19 cellular contexts compared by ENCODE assay signal in the genomic region with DNA sequence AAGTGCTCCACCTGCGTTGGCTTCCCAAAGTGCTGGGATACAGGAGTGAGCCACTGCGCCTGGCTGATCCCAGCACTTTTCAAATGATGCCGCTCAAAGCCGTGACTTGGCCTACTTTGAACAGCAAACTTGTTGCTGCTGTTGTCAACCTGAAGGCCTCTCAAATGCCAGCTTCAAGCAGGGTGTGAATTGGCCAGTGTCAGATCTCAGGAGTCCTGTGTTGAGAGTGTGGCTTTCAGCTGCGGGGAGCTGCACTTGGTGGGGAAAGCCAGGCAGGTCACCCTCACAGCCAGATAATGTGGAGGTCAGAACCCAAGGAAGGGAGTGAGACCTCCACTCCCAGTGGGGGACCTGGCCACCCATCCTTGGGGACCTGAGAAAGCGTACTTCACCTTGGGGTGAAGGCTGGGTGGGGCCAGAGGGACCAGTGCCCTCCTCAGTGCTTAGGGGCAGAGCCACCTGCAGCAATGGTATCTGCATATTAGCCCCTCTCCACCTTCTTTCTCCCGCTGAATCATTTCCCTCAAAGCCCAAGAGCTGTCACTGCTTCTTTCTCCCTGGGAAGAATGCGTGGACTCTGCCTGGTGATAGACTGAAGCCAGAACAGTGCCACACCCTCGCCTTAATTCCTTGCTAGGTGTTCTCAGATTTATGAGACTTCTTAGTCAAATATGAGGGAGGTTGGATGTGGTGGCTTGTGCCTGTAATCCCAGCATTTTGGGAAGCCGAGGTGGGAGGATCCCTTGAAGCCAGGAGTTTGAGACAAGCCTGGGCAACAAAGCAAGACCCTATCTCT. TPM values are rescaled to one million over a fixed set of nuclear protein-coding genes. Genes with fewer than 3 reads are reported as not detected.
DNase-seq lines count a peak whose midpoint lies in the region; ATAC-seq, FAIRE-seq and TF ChIP-seq lines count a peak whose summit lies in the region.
"Had no signal": no experiment of that assay in that cellular context is flagged by ENCODE, and none has a peak within 500 bp of the region (broad histone marks: within the 10 kb centered on the region; RNA-seq: fewer than 3 reads in every experiment).

No MANE protein-coding gene starts in this region.

- no peak overlapping the region for H3K4me2 ChIP-seq in endothelial cell of umbilical vein (ENCODE audit: insufficient read depth, low read length)

- peaks cover 0 to 18% (median 5%) of the 10 kb centered on the region in 4 donors for H3K4me1 Mint-ChIP-seq in CD4-positive, CD25-positive, alpha-beta regulatory T cell
- no peaks in the 10 kb centered on the region for H3K4me1 Mint-ChIP-seq in neural crest cell

- DNase-seq in CD4-positive, CD25-positive, alpha-beta regulatory T cell = no peak
- DNase-seq in endothelial cell of umbilical vein (ENCODE audit: low read depth, low spot score) (no peak), neural crest cell (ENCODE audit: low read depth, low spot score) (no peak), NCI-H1930 (lab: John Stamatoyannopoulos, UW) (no peak), NCI-H1105 (lab: John Stamatoyannopoulos, UW) (no peak)
- DNase-seq: CD4-positive, alpha-beta T cell; GF-D8; GM23248; KG1; NCI-H1048; NCI-H1694 treated with DMSO at 0.1 percent for 48 hours; NCI-H446; NCI-H774; Peyer's patch; SHP77 treated with DMSO at 0.1 percent for 48 hours had no signal

- intact Hi-C loops in endothelial cell of umbilical vein (cut with micrococcal nuclease) = no loop called here

- H3K27me3 Mint-ChIP-seq in CD4-positive, CD25-positive, alpha-beta regulatory T cell = no peaks in the 10 kb centered on the region
- H3K27me3 Mint-ChIP-seq in neural crest cell (ENCODE audit: low read depth) = no peaks in the 10 kb centered on the region
- H3K27me3 Mint-ChIP-seq: CD4-positive, alpha-beta T cell had no signal

- no peaks in the 10 kb centered on the region for H3K9me1 ChIP-seq in endothelial cell of umbilical vein (replicated peaks; ENCODE audit: control insufficient read depth, extremely low read depth, insufficient read depth, low read length)

- no peak for TF ChIP-seq POLR2A in endothelial cell of umbilical vein (IDR thresholded peaks at IDR 0.05; ENCODE audit: low read depth, low read length)

- no peaks in the 10 kb centered on the region for H3K9me3 ChIP-seq in CD4-positive, CD25-positive, alpha-beta regulatory T cell (ENCODE audit: control insufficient read depth in 2 of 2, low read length in 2 of 2)
- no peaks in the 10 kb centered on the region for H3K9me3 ChIP-seq in HEK293 (ENCODE audit: control insufficient read depth, insufficient read depth, low read depth, low read length)
- no peaks in the 10 kb centered on the region for H3K9me3 ChIP-seq in endothelial cell of umbilical vein (replicated peaks; ENCODE audit: control insufficient read depth, insufficient read depth, low read length)
- H3K9me3 ChIP-seq: Peyer's patch had no signal

- ATAC-seq in CD4-positive, CD25-positive, alpha-beta regulatory T cell (ENCODE audit: low read depth in 2 of 2) = no peak
- no peak for ATAC-seq in GM18502 (IDR thresholded peaks at IDR 0.05; ENCODE audit: poor library complexity, unreplicated experiment)
- ATAC-seq in activated CD4-positive, CD25-positive, alpha-beta regulatory T cell treated with anti-CD3 and anti-CD28 coated beads, Interleukin-2, amount 50 U/mL, for 24 hours = no peak

- CTCF ChIA-PET in HEK293 (lab: Yijun Ruan, JAX) = interaction anchor here (0.6 kb wide), 1 partner anchor 32 kb away, joined by 4 read pairs; no protein-coding TSS in a partner anchor
- CTCF ChIA-PET in endothelial cell of umbilical vein (lab: Charles Lee) = no interaction called here

- dilution Hi-C loops in endothelial cell of umbilical vein (cut with MboI; ENCODE audit: extremely low pct_ligation_motif_present, low sequenced_read_pairs) = no loop called here

- H2AFZ ChIP-seq in endothelial cell of umbilical vein (ENCODE audit: low read depth, low read length) = no peak overlapping the region
- H2AFZ ChIP-seq: GM23248 had no signal

- H3K27ac Mint-ChIP-seq in CD4-positive, CD25-positive, alpha-beta regulatory T cell = peak overlapping the region in 2 of 3 donors; percentile 10 to 63
- peak overlapping the region; percentile 75 for H3K27ac Mint-ChIP-seq in neural crest cell (ENCODE audit: unreplicated experiment)

- H3K4me1 ChIP-seq in CD4-positive, CD25-positive, alpha-beta regulatory T cell (ENCODE audit: control insufficient read depth, insufficient read depth, low read length, poor library complexity, severe bottlenecking) = no peaks in the 10 kb centered on the region
- H3K4me1 ChIP-seq in HEK293 (ENCODE audit: control insufficient read depth, insufficient read depth, low read length) (no peaks in the 10 kb centered on the region), endothelial cell of umbilical vein (ENCODE audit: control insufficient read depth, extremely low read depth, insufficient read depth, low read length) (no peaks in the 10 kb centered on the region)
- H3K4me1 ChIP-seq: Peyer's patch had no signal

- H3K9me3 Mint-ChIP-seq in CD4-positive, CD25-positive, alpha-beta regulatory T cell = no peaks in the 10 kb centered on the region
- no peaks in the 10 kb centered on the region for H3K9me3 Mint-ChIP-seq in neural crest cell
- H3K9me3 Mint-ChIP-seq: CD4-positive, alpha-beta T cell had no signal

- TSS peak; percentile 0 for BruUV-seq in endothelial cell of umbilical vein (replicated peaks; lab: Mats Ljungman, UMichigan)

- H3K4me3 Mint-ChIP-seq in CD4-positive, CD25-positive, alpha-beta regulatory T cell = no peak overlapping the region
- H3K4me3 Mint-ChIP-seq in neural crest cell = no peak overlapping the region
- H3K4me3 Mint-ChIP-seq: CD4-positive, alpha-beta T cell had no signal

- POLR2A ChIA-PET in HEK293 (lab: Yijun Ruan, JAX) (no interaction called here), endothelial cell of umbilical vein (lab: Charles Lee) (no interaction called here)

- peaks cover 20% of the 10 kb centered on the region for H3K36me3 Mint-ChIP-seq in CD4-positive, CD25-positive, alpha-beta regulatory T cell
- peaks cover 8% of the 10 kb centered on the region for H3K36me3 Mint-ChIP-seq in neural crest cell (ENCODE audit: low read depth)

- TF ChIP-seq CTCF in HEK293 (tag by site-specific recombination; IDR thresholded peaks at IDR 0.05) = no peak
- TF ChIP-seq CTCF in endothelial cell of umbilical vein (IDR thresholded peaks at IDR 0.05; ENCODE audit: extremely low read depth in 1 of 2, insufficient read depth in 1 of 2, low read depth in 1 of 2, low read length in 2 of 2) = no peak
- TF ChIP-seq CTCF in neural crest cell (conservative IDR thresholded peaks at IDR 0.05) = no peak

- H3K79me2 ChIP-seq in endothelial cell of umbilical vein (ENCODE audit: control insufficient read depth, insufficient read depth, low read length) = no peaks in the 10 kb centered on the region

- no peak overlapping the region for H3K27ac ChIP-seq in CD4-positive, CD25-positive, alpha-beta regulatory T cell (ENCODE audit: insufficient read depth, low read length, poor library complexity, severe bottlenecking)
- H3K27ac ChIP-seq in HEK293 (ENCODE audit: extremely low read depth, low read depth, low read length) = no peak overlapping the region
- H3K27ac ChIP-seq in endothelial cell of umbilical vein (ENCODE audit: insufficient read depth, low read depth, low read length) = no peak overlapping the region
- H3K27ac ChIP-seq: GM23248 had no signal

- H3K36me3 ChIP-seq in CD4-positive, CD25-positive, alpha-beta regulatory T cell (ENCODE audit: control insufficient read depth, insufficient read depth, low read length) = peaks cover 31% of the 10 kb centered on the region
- H3K36me3 ChIP-seq in HEK293 (ENCODE audit: control insufficient read depth in 2 of 2, insufficient read depth in 1 of 2, low read length in 2 of 2) (peaks cover 12 to 63% of the 10 kb centered on the region in 2 experiments; a peak in 2 of 3 replicates), endothelial cell of umbilical vein (ENCODE audit: control insufficient read depth in 2 of 2, extremely low read depth in 1 of 2, insufficient read depth in 2 of 2, low read length in 2 of 2) (peaks cover 0 to 30% of the 10 kb centered on the region in 2 experiments)

- H4K20me1 ChIP-seq in endothelial cell of umbilical vein (replicated peaks; ENCODE audit: control insufficient read depth, extremely low read depth, insufficient read depth, low read length) = no peaks in the 10 kb centered on the region

- no peak overlapping the region for H3K4me3 ChIP-seq in CD4-positive, CD25-positive, alpha-beta regulatory T cell (ENCODE audit: low read depth, low read length)
- H3K4me3 ChIP-seq in HEK293 (ENCODE audit: low read depth, low read length) = no peak overlapping the region
- H3K4me3 ChIP-seq in endothelial cell of umbilical vein (replicated peaks in 1 of 3; ENCODE audit: insufficient read depth in 1 of 3, low read depth in 1 of 3, low read length in 3 of 3) = no peak overlapping the region
- H3K4me3 ChIP-seq: GM23248, Peyer's patch had no signal

- no peaks in the 10 kb centered on the region for H3K27me3 ChIP-seq in CD4-positive, CD25-positive, alpha-beta regulatory T cell (ENCODE audit: control insufficient read depth, insufficient read depth, low read length)
- H3K27me3 ChIP-seq in endothelial cell of umbilical vein (ENCODE audit: control insufficient read depth in 2 of 2, insufficient read depth in 2 of 2, low read length in 2 of 2) = no peaks in the 10 kb centered on the region
- H3K27me3 ChIP-seq: Peyer's patch had no signal

- H3K9ac ChIP-seq in endothelial cell of umbilical vein (replicated peaks; ENCODE audit: extremely low read depth, insufficient read depth, low read length) = no peak overlapping the region
- H3K9ac ChIP-seq: GM23248 had no signal

- FAIRE-seq in endothelial cell of umbilical vein (lab: Jason Lieb, UNC) = no peak
- FAIRE-seq: D721Med had no signal

RNA-seq across cellular contexts. Expression of a gene that starts 19.1 kb away (rescaled TPM):
- 63.2 TPM for total RNA-seq in CD4-positive, CD25-positive, alpha-beta regulatory T cell
- polyA plus RNA-seq in CD4-positive, CD25-positive, alpha-beta regulatory T cell = 10 to 100 TPM; 44.4 to 59.3 (median 49.8) TPM
- total RNA-seq in endothelial cell of umbilical vein = 54.3 and 55.3 TPM in 2 replicates
- 18.4 and 18.9 TPM in 2 replicates for polyA plus RNA-seq in endothelial cell of umbilical vein
- polyA plus RNA-seq in endothelial cell of umbilical vein (2011; cell fraction: cytosol; rRNA removed) = 24.2 and 26.3 TPM in 2 replicates
- 70.6 and 73.3 TPM in 2 replicates for polyA plus RNA-seq in endothelial cell of umbilical vein (2011; cell fraction: nucleus; rRNA removed)
- polyA plus RNA-seq in endothelial cell of umbilical vein (2012) = 35.0 and 44.3 TPM in 2 replicates
- polyA minus RNA-seq in endothelial cell of umbilical vein = 36.8 and 38.7 TPM in 2 replicates
- polyA minus RNA-seq in endothelial cell of umbilical vein (2011; cell fraction: cytosol; rRNA and poly(A)+ RNA removed) = 13.3 TPM
- polyA minus RNA-seq in endothelial cell of umbilical vein (2011; cell fraction: nucleus; rRNA and poly(A)+ RNA removed) = 39.5 and 48.6 TPM in 2 replicates
- total RNA-seq in neural crest cell = 65.4 and 66.9 TPM in 2 replicates

RNA-seq across cellular contexts. Expression of a gene that starts 23.4 kb away (rescaled TPM):
- 26.1 TPM for total RNA-seq in CD4-positive, CD25-positive, alpha-beta regulatory T cell
- polyA plus RNA-seq in CD4-positive, CD25-positive, alpha-beta regulatory T cell = 1 to 10 TPM; 3.5 to 4.7 (median 3.8) TPM
- 35.1 and 40.7 TPM in 2 replicates for total RNA-seq in endothelial cell of umbilical vein
- 17.9 and 18.8 TPM in 2 replicates for polyA plus RNA-seq in endothelial cell of umbilical vein
- 14.6 and 16.0 TPM in 2 replicates for polyA plus RNA-seq in endothelial cell of umbilical vein (2011; cell fraction: cytosol; rRNA removed)
- 36.9 and 37.8 TPM in 2 replicates for polyA plus RNA-seq in endothelial cell of umbilical vein (2011; cell fraction: nucleus; rRNA removed)
- polyA plus RNA-seq in endothelial cell of umbilical vein (2012) = 20.3 and 21.7 TPM in 2 replicates
- 39.7 and 42.7 TPM in 2 replicates for polyA minus RNA-seq in endothelial cell of umbilical vein
- polyA minus RNA-seq in endothelial cell of umbilical vein (2011; cell fraction: cytosol; rRNA and poly(A)+ RNA removed) = 10.1 TPM
- 16.5 and 19.3 TPM in 2 replicates for polyA minus RNA-seq in endothelial cell of umbilical vein (2011; cell fraction: nucleus; rRNA and poly(A)+ RNA removed)
- total RNA-seq in neural crest cell = 37.2 and 38.3 TPM in 2 replicates

RNA-seq across cellular contexts. Expression of a gene that starts 49.7 kb away (rescaled TPM):
- total RNA-seq in CD4-positive, CD25-positive, alpha-beta regulatory T cell = 10.5 TPM
- 10 to 100 TPM; 18.7 to 22.2 (median 20.4) TPM for polyA plus RNA-seq in CD4-positive, CD25-positive, alpha-beta regulatory T cell
- total RNA-seq in endothelial cell of umbilical vein = 19.2 and 22.0 TPM in 2 replicates
- polyA plus RNA-seq in endothelial cell of umbilical vein = 15.7 and 20.1 TPM in 2 replicates
- 8.7 and 12.2 TPM in 2 replicates for polyA plus RNA-seq in endothelial cell of umbilical vein (2011; cell fraction: cytosol; rRNA removed)
- 9.3 and 10.6 TPM in 2 replicates for polyA plus RNA-seq in endothelial cell of umbilical vein (2011; cell fraction: nucleus; rRNA removed)
- polyA plus RNA-seq in endothelial cell of umbilical vein (2012) = 12.3 and 15.2 TPM in 2 replicates
- polyA minus RNA-seq in endothelial cell of umbilical vein = 16.6 and 23.7 TPM in 2 replicates
- 11.7 TPM for polyA minus RNA-seq in endothelial cell of umbilical vein (2011; cell fraction: cytosol; rRNA and poly(A)+ RNA removed)
- 10.9 and 13.1 TPM in 2 replicates for polyA minus RNA-seq in endothelial cell of umbilical vein (2011; cell fraction: nucleus; rRNA and poly(A)+ RNA removed)
- total RNA-seq in neural crest cell = 9.3 and 12.8 TPM in 2 replicates
